Comparison of ENCODE assay signal across 9 cellular contexts in the genomic region with DNA sequence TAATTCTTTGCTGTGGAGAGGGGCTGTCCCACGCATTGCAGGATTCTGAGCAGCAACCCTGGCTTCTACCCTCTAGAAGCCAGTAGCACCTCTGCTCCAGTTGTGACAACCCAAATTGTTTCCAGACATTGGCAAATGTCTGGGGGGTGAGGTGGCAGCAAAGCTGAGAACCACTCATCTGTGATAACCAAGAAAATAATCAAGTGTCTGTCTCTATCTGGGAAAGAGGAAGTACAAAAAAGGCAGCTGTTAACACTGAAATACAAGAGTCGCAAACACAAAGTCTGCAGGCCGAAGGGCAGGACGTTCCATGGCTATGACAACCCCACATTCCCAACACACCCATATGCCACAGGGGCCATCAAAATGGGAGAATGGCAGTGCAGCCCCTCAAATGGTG. TPM values are rescaled to one million over a fixed set of nuclear protein-coding genes. Genes with fewer than 3 reads are reported as not detected.
DNase-seq lines count a peak whose midpoint lies in the region; ATAC-seq lines count a peak whose summit lies in the region.
"Had no signal": no experiment of that assay in that cellular context is flagged by ENCODE, and none has a peak within 500 bp of the region (broad histone marks: within the 10 kb centered on the region; RNA-seq: fewer than 3 reads in every experiment).

No MANE protein-coding gene starts in this region.

- H3K9me3 ChIP-seq in mesodermal cell (ENCODE audit: control insufficient read depth, low read length) (no peaks in the 10 kb centered on the region), aorta (ENCODE audit: control insufficient read depth, low read length) (no peaks in the 10 kb centered on the region)

- H3K27ac ChIP-seq in mesodermal cell (ENCODE audit: low read depth, low read length, severe bottlenecking) = peak overlapping the region; percentile 55
- no peak overlapping the region for H3K27ac ChIP-seq in aorta (ENCODE audit: low read depth in 1 of 2, low read length in 2 of 2)

- ATAC-seq in GM21576 (IDR thresholded peaks at IDR 0.05; ENCODE audit: unreplicated experiment) (peak; percentile 30), aorta (ENCODE audit: low FRiP score) (no peak), GM21528 (IDR thresholded peaks at IDR 0.05; ENCODE audit: low FRiP score, unreplicated experiment) (no peak)

- intact Hi-C loops in aorta (cut with DNase I) = no loop called here

- H3K36me3 ChIP-seq in mesodermal cell (ENCODE audit: control insufficient read depth, insufficient read depth, low read length) = no peaks in the 10 kb centered on the region
- no peaks in the 10 kb centered on the region for H3K36me3 ChIP-seq in aorta (ENCODE audit: control insufficient read depth in 1 of 2, insufficient read depth in 2 of 2, low read length in 1 of 2)

- DNase-seq in NOMO-1 treated with dmso at 0.1 percent for 144 hours (lab: John Stamatoyannopoulos, UW; ENCODE audit: unreplicated experiment) (peak; percentile 48), aorta (no peak), COR-L47 (lab: John Stamatoyannopoulos, UW) (no peak)
- no peak for DNase-seq in stimulated activated CD4-positive, alpha-beta T cell treated with anti-CD3 and anti-CD28 coated beads, Interleukin-2, amount 100 ng/mL, for 48 hours
- DNase-seq: RPMI8226 had no signal

- H3K4me3 ChIP-seq in GM08714 (ENCODE audit: low read length) (peak overlapping the region; percentile 45; the same call in 1 of the 2 replicates), mesodermal cell (ENCODE audit: extremely low read depth, insufficient read depth, low read length, poor library complexity, severe bottlenecking) (no peak overlapping the region), aorta (ENCODE audit: low read length in 2 of 2) (no peak overlapping the region)

- no peaks in the 10 kb centered on the region for H3K27me3 ChIP-seq in aorta (ENCODE audit: control insufficient read depth in 1 of 2, insufficient read depth in 2 of 2, low read length in 1 of 2)

- 96 to 100% methylated on average over 2 to 4 of the region's 4 CpGs for WGBS in mesodermal cell (ENCODE audit: insufficient coverage in 2 of 2), 2 experiments
- 80 to 89% methylated on average over 4 of the region's 4 CpGs for WGBS in aorta, 2 donors

- H3K4me1 ChIP-seq in mesodermal cell (ENCODE audit: control insufficient read depth, insufficient read depth, low read length, poor library complexity, severe bottlenecking) = peaks cover 27% of the 10 kb centered on the region
- no peaks in the 10 kb centered on the region for H3K4me1 ChIP-seq in aorta (ENCODE audit: control insufficient read depth in 1 of 2, insufficient read depth in 2 of 2, low read length in 2 of 2)

RNA-seq across cellular contexts. Expression of gene GNB5, which starts 42.2 kb away (rescaled TPM):
- polyA plus RNA-seq in mesodermal cell (2013, experiment 1 of 2) = 17.6 TPM
- 17.2 TPM for polyA plus RNA-seq in mesodermal cell (2013, experiment 2 of 2)
- total RNA-seq in aorta = 10 to 100 TPM; 26.6 to 27.6 TPM
- polyA plus RNA-seq in aorta = 10 to 100 TPM; 18.2 to 30.0 TPM
